In the genomic region with DNA sequence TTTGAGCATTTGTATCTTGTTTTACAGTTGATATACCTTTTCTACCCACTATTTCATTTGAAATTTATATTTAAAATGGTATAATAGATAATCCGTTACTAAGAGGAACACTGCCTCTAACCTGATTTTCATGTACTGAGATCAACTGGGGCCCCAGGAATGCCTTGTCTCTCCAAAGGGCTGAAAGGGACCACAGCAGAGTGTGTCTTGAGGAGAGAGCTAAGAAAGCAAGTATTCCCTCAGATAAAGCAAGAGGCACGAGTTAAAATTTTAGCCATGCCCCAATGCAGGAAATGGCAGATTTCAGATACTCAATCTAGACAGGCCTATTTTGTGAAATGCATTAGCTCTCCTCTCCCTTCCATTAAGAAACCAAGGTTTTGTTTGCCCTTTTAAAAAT, we compare ENCODE assay signal across 36 cellular contexts.
"Had no signal": no experiment of that assay in that cellular context is flagged by ENCODE, and none has a peak within 500 bp of the region (broad histone marks: within the 10 kb centered on the region; RNA-seq: fewer than 3 reads in every experiment).

No MANE protein-coding gene starts in this region.

- DNase-seq: activated B cell treated with CpG ODN at 0.5 μM for 24 hours; activated CD4-positive, alpha-beta memory T cell treated with anti-CD3 and anti-CD28 coated beads for 36 hours; activated CD4-positive, alpha-beta T cell treated with anti-CD3 and anti-CD28 coated beads for 4 hours; activated CD4-positive, alpha-beta T cell treated with anti-CD3 and anti-CD28 coated beads, Interleukin-2, amount 10 ng/mL, durations not matched to agents 24 days and 14 days; activated CD4-positive, alpha-beta T cell treated with anti-CD3 and anti-CD28 coated beads, Interleukin-2, amount 50 U/mL, for 1 hour; activated CD4-positive, alpha-beta T cell treated with anti-CD3 and anti-CD28 coated beads, Interleukin-2, amount 50 U/mL, for 4 hours; activated CD4-positive, CD25-positive, alpha-beta regulatory T cell treated with anti-CD3 and anti-CD28 coated beads, Interleukin-2, amount 50 U/mL, for 72 hours; activated CD8-positive, alpha-beta memory T cell treated with anti-CD3 and anti-CD28 coated beads, Interleukin-2, amount 50 U/mL, for 4 hours; activated CD8-positive, alpha-beta T cell treated with anti-CD3 and anti-CD28 coated beads for 36 hours; activated effector memory CD4-positive, alpha-beta T cell treated with anti-CD3 and anti-CD28 coated beads, Interleukin-2, amount 50 U/mL, for 16 hours; activated gamma-delta T cell treated with Interleukin-2 at 50 U/mL for 16 hours; activated naive CD4-positive, alpha-beta T cell; activated naive CD4-positive, alpha-beta T cell treated with anti-CD3 and anti-CD28 coated beads for 36 hours; activated naive CD4-positive, alpha-beta T cell treated with anti-CD3 and anti-CD28 coated beads, Interleukin-2, amount 50 U/mL, for 16 hours; activated naive CD8-positive, alpha-beta T cell treated with anti-CD3 and anti-CD28 coated beads for 36 hours; activated T-cell treated with anti-CD3 and anti-CD28 coated beads for 4 hours; activated T-cell treated with anti-CD3 and anti-CD28 coated beads, Interleukin-2, amount 50 U/mL, for 1 hour; activated T-cell treated with anti-CD3 and anti-CD28 coated beads, Interleukin-2, amount 50 U/mL, for 4 hours; activated T-cell treated with anti-CD3 and anti-CD28 coated beads, Interleukin-2, amount 50 U/mL, for 72 hours; adrenal gland; amniotic stem cell; aorta; body of pancreas; brain microvascular endothelial cell; caudate nucleus; T-helper 1 cell; T-helper 2 cell; T-helper 9 cell had no signal

- H3K4me3 ChIP-seq: adrenal gland, body of pancreas, breast epithelium had no signal

- H3K4me1 ChIP-seq: adrenal gland, body of pancreas, breast epithelium had no signal

- H3K4me3 Mint-ChIP-seq: activated B cell treated with CpG ODN at 0.5 μM for 24 hours; activated CD4-positive, alpha-beta memory T cell treated with anti-CD3 and anti-CD28 coated beads for 36 hours; activated CD4-positive, alpha-beta T cell treated with anti-CD3 and anti-CD28 coated beads, Interleukin-2, amount 10 ng/mL, durations not matched to agents 24 days and 14 days; activated CD8-positive, alpha-beta T cell treated with anti-CD3 and anti-CD28 coated beads for 36 hours; activated naive CD4-positive, alpha-beta T cell treated with anti-CD3 and anti-CD28 coated beads for 36 hours; activated naive CD8-positive, alpha-beta T cell treated with anti-CD3 and anti-CD28 coated beads for 36 hours; activated T-cell treated with anti-CD3 and anti-CD28 coated beads, Interleukin-2, amount 50 U/mL, for 4 hours; activated T-cell treated with anti-CD3 and anti-CD28 coated beads, Interleukin-2, amount 50 U/mL, for 72 hours; activated T-helper 1 cell treated with anti-CD3 and anti-CD28 coated beads, Interleukin-12 subunit alpha, Interleukin-12 subunit beta, Interleukin-2, Interleukin-4 antibody, amounts not matched to agents 30 ng/mL and 10 ng/mL and 1 ng/mL, durations not matched to agents 14 hours and 24 hours and 36 hours; activated T-helper 17 cell treated with anti-CD3 and anti-CD28 coated beads, Interleukin-2, amount 50 U/mL, for 72 hours; central memory CD8-positive, alpha-beta T cell; T-helper 1 cell treated with Interleukin-12 subunit alpha and Interleukin-12 subunit beta and Interleukin-4 antibody, amounts not matched to agents 30 μg/mL and 1 μg/mL, for 36 hours; T-helper 2 cell treated with Interferon-gamma antibody and Interleukin-4, amounts not matched to agents 5 μg/mL and 100 μg/mL, for 36 hours had no signal

- H3K9me3 Mint-ChIP-seq: activated CD4-positive, alpha-beta T cell treated with anti-CD3 and anti-CD28 coated beads, Interleukin-2, amount 10 ng/mL, durations not matched to agents 24 days and 14 days; activated naive CD4-positive, alpha-beta T cell treated with anti-CD3 and anti-CD28 coated beads, Interleukin-2, amount 50 U/mL, for 72 hours; activated T-helper 17 cell treated with anti-CD3 and anti-CD28 coated beads, Interleukin-2, amount 50 U/mL, for 72 hours; central memory CD8-positive, alpha-beta T cell had no signal

- H3K9me3 ChIP-seq: adrenal gland, body of pancreas, breast epithelium had no signal

- H3K27me3 Mint-ChIP-seq: activated B cell treated with CpG ODN at 0.5 μM for 24 hours; activated CD4-positive, alpha-beta memory T cell treated with anti-CD3 and anti-CD28 coated beads for 36 hours; activated CD4-positive, alpha-beta T cell treated with anti-CD3 and anti-CD28 coated beads, Interleukin-2, amount 10 ng/mL, durations not matched to agents 24 days and 14 days; activated CD8-positive, alpha-beta T cell treated with anti-CD3 and anti-CD28 coated beads for 36 hours; activated naive CD8-positive, alpha-beta T cell treated with anti-CD3 and anti-CD28 coated beads for 36 hours; activated T-helper 17 cell treated with anti-CD3 and anti-CD28 coated beads, Interleukin-2, amount 50 U/mL, for 72 hours; central memory CD8-positive, alpha-beta T cell had no signal

- H3K27ac Mint-ChIP-seq: activated B cell treated with CpG ODN at 0.5 μM for 24 hours; activated CD4-positive, alpha-beta memory T cell treated with anti-CD3 and anti-CD28 coated beads for 36 hours; activated CD4-positive, alpha-beta T cell treated with anti-CD3 and anti-CD28 coated beads, Interleukin-2, amount 10 ng/mL, durations not matched to agents 24 days and 14 days; activated CD8-positive, alpha-beta T cell treated with anti-CD3 and anti-CD28 coated beads for 36 hours; activated naive CD4-positive, alpha-beta T cell treated with anti-CD3 and anti-CD28 coated beads for 36 hours; activated naive CD4-positive, alpha-beta T cell treated with anti-CD3 and anti-CD28 coated beads, Interleukin-2, amount 50 U/mL, for 72 hours; activated naive CD8-positive, alpha-beta T cell treated with anti-CD3 and anti-CD28 coated beads for 36 hours; activated T-cell treated with anti-CD3 and anti-CD28 coated beads, Interleukin-2, amount 50 U/mL, for 72 hours; activated T-helper 1 cell treated with anti-CD3 and anti-CD28 coated beads, Interleukin-12 subunit alpha, Interleukin-12 subunit beta, Interleukin-2, Interleukin-4 antibody, amounts not matched to agents 30 ng/mL and 10 ng/mL and 1 ng/mL, durations not matched to agents 14 hours and 24 hours and 36 hours; activated T-helper 17 cell treated with anti-CD3 and anti-CD28 coated beads, Interleukin-2, amount 50 U/mL, for 72 hours; T-helper 1 cell treated with Interleukin-12 subunit alpha and Interleukin-12 subunit beta and Interleukin-4 antibody, amounts not matched to agents 30 μg/mL and 1 μg/mL, for 36 hours; T-helper 2 cell treated with Interferon-gamma antibody and Interleukin-4, amounts not matched to agents 5 μg/mL and 100 μg/mL, for 36 hours had no signal

- H3K27ac ChIP-seq: adrenal gland, body of pancreas, brain microvascular endothelial cell, breast epithelium, VCaP had no signal

- ATAC-seq: activated CD8-positive, alpha-beta T cell treated with anti-CD3 and anti-CD28 coated beads for 36 hours; activated naive CD4-positive, alpha-beta T cell treated with anti-CD3 and anti-CD28 coated beads, Interleukin-2, amount 50 U/mL, for 72 hours; activated T-cell treated with anti-CD3 and anti-CD28 coated beads, Interleukin-2, amount 50 U/mL, for 4 hours; activated T-cell treated with anti-CD3 and anti-CD28 coated beads, Interleukin-2, amount 50 U/mL, for 72 hours; activated T-helper 17 cell treated with anti-CD3 and anti-CD28 coated beads, Interleukin-2, amount 50 U/mL, for 72 hours; body of pancreas had no signal

- H3K27me3 ChIP-seq: adrenal gland, body of pancreas, brain microvascular endothelial cell, breast epithelium had no signal
